In the genomic region with DNA sequence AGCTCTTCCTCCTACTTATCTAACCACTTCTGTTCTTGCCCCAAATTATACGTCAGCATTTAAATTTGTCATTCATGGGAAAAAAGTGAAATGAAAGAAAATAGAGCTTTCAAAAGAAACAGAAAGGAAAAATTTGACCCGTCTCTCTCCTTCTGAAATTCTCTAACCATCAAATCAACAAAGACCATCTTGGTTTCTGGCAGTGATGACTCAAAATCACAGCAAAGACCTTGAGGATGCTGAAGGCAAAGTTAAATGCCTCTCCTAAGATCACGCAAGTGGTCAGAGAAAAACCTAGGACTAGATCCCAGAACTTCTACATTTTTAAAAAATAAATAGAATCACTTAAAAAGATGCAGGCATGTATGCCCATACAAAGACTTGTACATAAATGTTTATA, we compare ENCODE assay signal across 1 cellular context.
TF ChIP-seq lines count a peak whose summit lies in the region.

No MANE protein-coding gene starts in this region.

TF ChIP-seq in GM12878, 131 proteins besides CTCF, POLR2A, EP300 and RAD21:
- TF ChIP-seq TCF12 (IDR thresholded peaks at IDR 0.05; ENCODE audit: low read depth, low read length) = no peak
- no peak for TF ChIP-seq CHD2 (IDR thresholded peaks at IDR 0.05; ENCODE audit: borderline replicate concordance, low read depth, low read length)
- TF ChIP-seq JUNB (IDR thresholded peaks at IDR 0.05) = peak; percentile 50
- TF ChIP-seq RUNX3 (IDR thresholded peaks at IDR 0.05; ENCODE audit: low read length) = peak; percentile 58
